17 cellular contexts compared by ENCODE assay signal in genomic region chr4:187128971-187129370, GRCh38.
DNase-seq lines count a peak whose midpoint lies in the region; ATAC-seq, FAIRE-seq and TF ChIP-seq lines count a peak whose summit lies in the region.
"Had no signal": no experiment of that assay in that cellular context is flagged by ENCODE, and none has a peak within 500 bp of the region (broad histone marks: within the 10 kb centered on the region; RNA-seq: fewer than 3 reads in every experiment).

No MANE protein-coding gene starts in this region.

- H3K4me3 ChIP-seq in AG10803 (ENCODE audit: low read length) = no peak overlapping the region
- H3K4me3 ChIP-seq: gastroesophageal sphincter had no signal

- DNase-seq in AG10803 (ENCODE audit: low read depth) (peak; percentile 46), RPMI7951 (ENCODE audit: low read depth) (peak; percentile 85), myocyte (ENCODE audit: low read depth) (peak; percentile 57), RCC 7860 (ENCODE audit: low spot score) (no peak), occipital lobe (lab: John Stamatoyannopoulos, UW) (no peak), germinal center (ENCODE audit: low spot score) (no peak), AG08396 (ENCODE audit: low spot score) (no peak)
- DNase-seq: activated CD8-positive, alpha-beta memory T cell treated with anti-CD3 and anti-CD28 coated beads for 24 hours; activated effector memory CD4-positive, alpha-beta T cell treated with anti-CD3 and anti-CD28 coated beads, Interleukin-2, amount 50 U/mL, for 16 hours; Caco-2; effector CD4-positive, alpha-beta T cell; kidney; NCI-H1105; stimulated activated CD4-positive, alpha-beta T cell treated with anti-CD3 and anti-CD28 coated beads, Interleukin-4, amount 100 ng/mL, for 24 hours had no signal

- no peak for FAIRE-seq in RCC 7860 (lab: Jason Lieb, UNC)
- FAIRE-seq: H1, kidney had no signal

- peak; percentile 74 for ATAC-seq in esophagus mucosa
- ATAC-seq: gastroesophageal sphincter had no signal

- no peak for TF ChIP-seq CTCF in AG10803 (conservative IDR thresholded peaks at IDR 0.05; ENCODE audit: low read length)

Comparison
In these comparisons a context has a peak if more than half of its experiments do, and no peak if none do; other contexts are left out.
1. DNase-seq: peak in AG10803 (single experiment), RPMI7951 (single experiment) and myocyte (single experiment); none in RCC 7860 (single experiment), occipital lobe (single experiment), germinal center (single experiment) and AG08396 (single experiment).